Comparison of ENCODE assay signal across 16 cellular contexts in genomic region chr9:77865385-77865784, GRCh38.
A peak's percentile ranks its signal among the peaks of the same experiment; 100 is the strongest.
DNase-seq lines count a peak whose midpoint lies in the region; ATAC-seq and TF ChIP-seq lines count a peak whose summit lies in the region.
"Had no signal": no experiment of that assay in that cellular context is flagged by ENCODE, and none has a peak within 500 bp of the region (broad histone marks: within the 10 kb centered on the region; RNA-seq: fewer than 3 reads in every experiment).

No MANE protein-coding gene starts in this region.

- no peak overlapping the region for H4K12ac ChIP-seq in trophoblast cell (ENCODE audit: low read depth, low read length)

- H2BK5ac ChIP-seq in trophoblast cell (ENCODE audit: low read depth, low read length, poor library complexity): no peak overlapping the region

- H3K4me1 ChIP-seq in mucosa of descending colon (ENCODE audit: low read depth) (peaks cover 11% of the 10 kb centered on the region), trophoblast cell (ENCODE audit: control insufficient read depth in 1 of 2, insufficient read depth in 2 of 2, low read length in 2 of 2) (peaks cover 0 to 3% of the 10 kb centered on the region in 2 experiments)
- H3K4me1 ChIP-seq: HAP-1 had no signal

- no peak overlapping the region for H2AK5ac ChIP-seq in trophoblast cell (ENCODE audit: low read length)

- DNase-seq in HuH-7 (ENCODE audit: low spot score) (peak; percentile 42), mucosa of descending colon (peak; percentile 55 to 76 (median 57)), coronary artery (ENCODE audit: low spot score) (no peak), trophoblast cell (no peak)
- DNase-seq in activated naive CD4-positive, alpha-beta T cell treated with anti-CD3 and anti-CD28 coated beads, Interleukin-2, amount 50 U/mL, for 16 hours: no peak
- DNase-seq: C1 segment of cervical spinal cord, DMS 273 treated with DMSO at 0.1 percent for 48 hours, NCI-H1092, NCI-H1694, NCI-H226, NCI-H524 treated with DMSO at 0.1 percent for 48 hours had no signal

- WGBS in trophoblast cell (ENCODE audit: extremely low coverage, insufficient coverage, insufficient read length): no CpG with 5 or more reads among the region's 4 CpGs

- H3K9me3 ChIP-seq in mucosa of descending colon (no peaks in the 10 kb centered on the region), trophoblast cell (ENCODE audit: insufficient read depth, low read depth, low read length) (peaks cover 4% of the 10 kb centered on the region)

- no peaks in the 10 kb centered on the region for H3K79me1 ChIP-seq in trophoblast cell (ENCODE audit: low read length)

- TF ChIP-seq CTCF in 22Rv1 (IDR thresholded peaks at IDR 0.05) (no peak), mucosa of descending colon (IDR thresholded peaks at IDR 0.05) (no peak), coronary artery (IDR thresholded peaks at IDR 0.05) (no peak)

- H2BK12ac ChIP-seq in trophoblast cell (ENCODE audit: low read length): no peak overlapping the region

- H2BK120ac ChIP-seq in trophoblast cell (ENCODE audit: insufficient read depth, low read length, poor library complexity): no peak overlapping the region

- H3K27ac ChIP-seq in 22Rv1 (peak overlapping the region; percentile 97), coronary artery (no peak overlapping the region), trophoblast cell (ENCODE audit: low read depth, low read length) (no peak overlapping the region)

- H3K4me2 ChIP-seq in trophoblast cell (ENCODE audit: low read length): no peak overlapping the region

- H3K27me3 Mint-ChIP-seq in dendritic cell treated with granulocyte-macrophage colony-stimulating factor and Interleukin-4, amounts not matched to agents 40 ng/mL and 50 ng/mL, for 4 days: no peaks in the 10 kb centered on the region

- H3K36me3 ChIP-seq in mucosa of descending colon (ENCODE audit: low read depth): no peaks in the 10 kb centered on the region
- H3K36me3 ChIP-seq in trophoblast cell (ENCODE audit: control insufficient read depth in 1 of 2, insufficient read depth in 2 of 2, low read length in 2 of 2): peaks cover 0 to 3% of the 10 kb centered on the region in 2 experiments
- H3K36me3 ChIP-seq: HAP-1 had no signal

- H3K27me3 ChIP-seq in trophoblast cell (ENCODE audit: insufficient read depth, low read length): no peaks in the 10 kb centered on the region

- H3K79me2 ChIP-seq in trophoblast cell (ENCODE audit: control insufficient read depth, insufficient read depth, low read length, poor library complexity): no peaks in the 10 kb centered on the region

- peaks cover 12% of the 10 kb centered on the region for H3K9me3 Mint-ChIP-seq in dendritic cell treated with granulocyte-macrophage colony-stimulating factor and Interleukin-4, amounts not matched to agents 40 ng/mL and 50 ng/mL, for 4 days

- no peak overlapping the region for H2AFZ ChIP-seq in trophoblast cell (ENCODE audit: insufficient read depth, low read length, poor library complexity)

- peak overlapping the region; percentile 67 for H3K27ac Mint-ChIP-seq in dendritic cell treated with granulocyte-macrophage colony-stimulating factor and Interleukin-4, amounts not matched to agents 40 ng/mL and 50 ng/mL, for 4 days

- no peak overlapping the region for H3K23ac ChIP-seq in trophoblast cell (ENCODE audit: low read length)

- intact Hi-C loops in dendritic cell treated with granulocyte-macrophage colony-stimulating factor and Interleukin-4, amounts not matched to agents 40 ng/mL and 50 ng/mL, for 4 days (cut with micrococcal nuclease): no loop called here
- intact Hi-C loops in mucosa of descending colon (cut with DNase I, micrococcal nuclease): no loop called here

- H4K8ac ChIP-seq in trophoblast cell (ENCODE audit: low read depth, low read length): no peak overlapping the region

- no peak overlapping the region for H3K4me3 Mint-ChIP-seq in dendritic cell treated with granulocyte-macrophage colony-stimulating factor and Interleukin-4, amounts not matched to agents 40 ng/mL and 50 ng/mL, for 4 days

- ATAC-seq in mucosa of descending colon (peak; percentile 97), HG03135 (IDR thresholded peaks at IDR 0.05; ENCODE audit: unreplicated experiment) (no peak)
- ATAC-seq: Panc1 had no signal

- H3K4me1 Mint-ChIP-seq in dendritic cell treated with granulocyte-macrophage colony-stimulating factor and Interleukin-4, amounts not matched to agents 40 ng/mL and 50 ng/mL, for 4 days (ENCODE audit: low read depth): peaks cover 41% of the 10 kb centered on the region

- no peak overlapping the region for H3K9ac ChIP-seq in trophoblast cell (ENCODE audit: low read length)

- H3K36me3 Mint-ChIP-seq in dendritic cell treated with granulocyte-macrophage colony-stimulating factor and Interleukin-4, amounts not matched to agents 40 ng/mL and 50 ng/mL, for 4 days (ENCODE audit: low read depth): peaks cover 56% of the 10 kb centered on the region

- no peak overlapping the region for H3K18ac ChIP-seq in trophoblast cell (ENCODE audit: low read length)

- H3K4ac ChIP-seq in trophoblast cell (ENCODE audit: low read depth, low read length): no peak overlapping the region

- H3K14ac ChIP-seq in trophoblast cell (ENCODE audit: low read length): no peak overlapping the region

- H4K91ac ChIP-seq in trophoblast cell (ENCODE audit: low read depth, low read length): no peak overlapping the region

- no peak overlapping the region for H3K4me3 ChIP-seq in mucosa of descending colon
- no peak overlapping the region for H3K4me3 ChIP-seq in coronary artery
- H3K4me3 ChIP-seq in trophoblast cell (ENCODE audit: low read depth, low read length): no peak overlapping the region
- H3K4me3 ChIP-seq: HAP-1 had no signal

Comparison
In these comparisons a context has a peak if more than half of its experiments do, and no peak if none do; other contexts are left out.
1. DNase-seq: peak in HuH-7 (single experiment) and mucosa of descending colon (3 of 3); none in coronary artery (single experiment), trophoblast cell (0 of 2) and activated naive CD4-positive, alpha-beta T cell treated with anti-CD3 and anti-CD28 coated beads, Interleukin-2, amount 50 U/mL, for 16 hours (single experiment).